ENCODE assay signal across 24 cellular contexts in the genomic region with DNA sequence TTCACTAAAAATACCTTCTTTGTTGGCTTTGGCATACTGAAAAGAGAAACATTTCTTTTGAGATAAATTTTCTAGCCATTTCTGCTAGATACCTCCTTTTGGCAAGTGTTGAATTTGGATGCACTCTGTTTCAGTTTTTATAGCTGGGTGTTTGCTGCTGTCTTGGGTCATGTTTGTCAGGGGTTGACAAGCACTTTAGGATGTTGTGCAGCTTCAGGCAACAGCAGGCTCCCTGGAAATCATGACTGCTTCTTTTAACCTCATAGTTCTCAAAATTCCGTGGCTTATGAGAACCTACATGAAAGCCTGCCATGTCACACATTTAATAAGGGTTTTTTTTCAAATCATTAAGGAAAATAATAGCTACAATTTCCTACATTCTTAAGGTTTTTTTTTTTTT. TPM values are rescaled to one million over a fixed set of nuclear protein-coding genes. Genes with fewer than 3 reads are reported as not detected.
DNase-seq lines count a peak whose midpoint lies in the region; ATAC-seq, FAIRE-seq and TF ChIP-seq lines count a peak whose summit lies in the region.
"Had no signal": no experiment of that assay in that cellular context is flagged by ENCODE, and none has a peak within 500 bp of the region (broad histone marks: within the 10 kb centered on the region; RNA-seq: fewer than 3 reads in every experiment).

No MANE protein-coding gene starts in this region.

- no peaks in the 10 kb centered on the region for H3K9me2 ChIP-seq in Karpas-422 (replicated peaks; ENCODE audit: insufficient read depth, low read length)

- no peak for TF ChIP-seq CTCF in right atrium auricular region (IDR thresholded peaks at IDR 0.05)
- TF ChIP-seq CTCF in GM13977 (IDR thresholded peaks at IDR 0.05; ENCODE audit: extremely low read depth, insufficient read depth, missing control alignments), result no peak

- no peaks in the 10 kb centered on the region for H3K79me2 ChIP-seq in Karpas-422 (ENCODE audit: low read length)

- no peaks in the 10 kb centered on the region for H3K27me3 Mint-ChIP-seq in stimulated activated memory B cell treated with anti-CD40 and anti-IgM and Interleukin-4, amounts not matched to agents 10 μg/mL and 1 μg/mL and 100 μg/mL, for 72 hours
- H3K27me3 Mint-ChIP-seq: B cell; CD4-positive, CD25-positive, alpha-beta regulatory T cell; CD8-positive, alpha-beta memory T cell had no signal

- H3K4me3 ChIP-seq in right atrium auricular region, result no peak overlapping the region
- H3K4me3 ChIP-seq in Karpas-422 (ENCODE audit: low read length), result no peak overlapping the region
- H3K4me3 ChIP-seq: BLaER1, GM12878, HAP-1 had no signal

- no peak overlapping the region for H3K4me3 Mint-ChIP-seq in stimulated activated memory B cell treated with anti-CD40 and anti-IgM and Interleukin-4, amounts not matched to agents 10 μg/mL and 1 μg/mL and 100 μg/mL, for 72 hours
- H3K4me3 Mint-ChIP-seq: B cell; CD4-positive, CD25-positive, alpha-beta regulatory T cell; CD8-positive, alpha-beta memory T cell; HFFc6 had no signal

- no peaks in the 10 kb centered on the region for H3K9me3 Mint-ChIP-seq in stimulated activated memory B cell treated with anti-CD40 and anti-IgM and Interleukin-4, amounts not matched to agents 10 μg/mL and 1 μg/mL and 100 μg/mL, for 72 hours

- intact Hi-C loops in Right ventricle myocardium superior (cut with DNase I), result no loop called here

- H3K4me1 Mint-ChIP-seq in stimulated activated memory B cell treated with anti-CD40 and anti-IgM and Interleukin-4, amounts not matched to agents 10 μg/mL and 1 μg/mL and 100 μg/mL, for 72 hours, result peaks cover 37% of the 10 kb centered on the region
- H3K4me1 Mint-ChIP-seq: CD4-positive, CD25-positive, alpha-beta regulatory T cell; CD8-positive, alpha-beta memory T cell had no signal

- H3K4me2 ChIP-seq in Karpas-422 (ENCODE audit: low read depth, low read length, poor library complexity, severe bottlenecking), result no peak overlapping the region
- H3K4me2 ChIP-seq: BLaER1 had no signal

- no peaks in the 10 kb centered on the region for H3K27me3 ChIP-seq in right atrium auricular region
- no peaks in the 10 kb centered on the region for H3K27me3 ChIP-seq in Karpas-422 (ENCODE audit: low read length)
- H3K27me3 ChIP-seq: BLaER1 had no signal

- H2AFZ ChIP-seq in Karpas-422 (ENCODE audit: low read length), result no peak overlapping the region

- TF ChIP-seq POLR2A in GM12892 (IDR thresholded peaks at IDR 0.05; ENCODE audit: low read depth, low read length), result no peak

- no peaks in the 10 kb centered on the region for H3K36me3 Mint-ChIP-seq in stimulated activated memory B cell treated with anti-CD40 and anti-IgM and Interleukin-4, amounts not matched to agents 10 μg/mL and 1 μg/mL and 100 μg/mL, for 72 hours
- H3K36me3 Mint-ChIP-seq: CD4-positive, CD25-positive, alpha-beta regulatory T cell; CD8-positive, alpha-beta memory T cell had no signal

- FAIRE-seq in GM12892 (lab: Jason Lieb, UNC), result peak; percentile 46
- FAIRE-seq: D721Med, H54 had no signal

- ATAC-seq in Right ventricle myocardium superior (ENCODE audit: poor library complexity), result peak; percentile 57
- ATAC-seq in stimulated activated memory B cell treated with anti-CD40 and anti-IgM and Interleukin-4, amounts not matched to agents 10 μg/mL and 1 μg/mL and 100 μg/mL, for 72 hours, result no peak
- ATAC-seq: GM12878 had no signal

- in situ Hi-C loops in GM13977 (cut with MboI; ENCODE audit: low pct_unique_long_range_greater_than_20kb, low sequenced_read_pairs, unreplicated experiment), result no loop called here

- H3K4me1 ChIP-seq in right atrium auricular region, result peaks cover 0 to 5% of the 10 kb centered on the region in 2 donors
- no peaks in the 10 kb centered on the region for H3K4me1 ChIP-seq in Karpas-422 (ENCODE audit: low read length)
- H3K4me1 ChIP-seq: BLaER1, HAP-1 had no signal

- no peak for DNase-seq in Right ventricle myocardium superior
- no peak for DNase-seq in right atrium auricular region (ENCODE audit: low spot score)
- no peak for DNase-seq in GM12892 (ENCODE audit: insufficient read length)
- peak; percentile 12 for DNase-seq in Karpas-422
- DNase-seq in GM13977 (ENCODE audit: low spot score), result no peak
- no peak for DNase-seq in Ammon's horn (ENCODE audit: low spot score)
- DNase-seq: CD4-positive, CD25-positive, alpha-beta regulatory T cell; CD8-positive, alpha-beta memory T cell; DMS 273 treated with DMSO at 0.1 percent for 48 hours; DMS79; EL; GDM1; GOT3; HFFc6 had no signal

- H3K9me3 ChIP-seq in right atrium auricular region, result no peaks in the 10 kb centered on the region
- no peaks in the 10 kb centered on the region for H3K9me3 ChIP-seq in Karpas-422 (ENCODE audit: low read length)
- H3K9me3 ChIP-seq: BLaER1, HAP-1 had no signal

- peak overlapping the region; percentile 41 for H3K27ac Mint-ChIP-seq in stimulated activated memory B cell treated with anti-CD40 and anti-IgM and Interleukin-4, amounts not matched to agents 10 μg/mL and 1 μg/mL and 100 μg/mL, for 72 hours
- H3K27ac Mint-ChIP-seq: B cell; CD4-positive, CD25-positive, alpha-beta regulatory T cell; CD8-positive, alpha-beta memory T cell; HFFc6 had no signal

- no peak overlapping the region for H3K9ac ChIP-seq in Karpas-422 (ENCODE audit: low read length)
- H3K9ac ChIP-seq: BLaER1 had no signal

- H3K36me3 ChIP-seq in right atrium auricular region (no peaks in the 10 kb centered on the region), Karpas-422 (ENCODE audit: insufficient read depth, low read length) (no peaks in the 10 kb centered on the region)
- H3K36me3 ChIP-seq: BLaER1, HAP-1 had no signal

- no peaks in the 10 kb centered on the region for H4K20me1 ChIP-seq in Karpas-422 (ENCODE audit: insufficient read depth, low read depth, low read length)
- H4K20me1 ChIP-seq: BLaER1 had no signal

- no peak overlapping the region for H3K27ac ChIP-seq in right atrium auricular region
- H3K27ac ChIP-seq in Karpas-422 (ENCODE audit: low read length), result no peak overlapping the region
- H3K27ac ChIP-seq: BLaER1, C4-2B had no signal

RNA-seq across cellular contexts. Expression of gene CCSER1, which starts 36.7 kb away (rescaled TPM):
- 13.8 TPM for total RNA-seq in Right ventricle myocardium superior
- total RNA-seq in right atrium auricular region, result 10 to 100 TPM; 11.8 to 12.5 TPM
- polyA plus RNA-seq in GM12892 (2012; ENCODE audit: missing spikeins), result 0.91 TPM
- 0.87 and 3.6 TPM in 2 replicates for total RNA-seq in Karpas-422 (2014; rRNA removed; shearing (Covaris generic); ENCODE audit: low replicate concordance)
- total RNA-seq: A172, A673, HFFc6 had no signal
